1 cellular context compared by ENCODE assay signal in the genomic region with DNA sequence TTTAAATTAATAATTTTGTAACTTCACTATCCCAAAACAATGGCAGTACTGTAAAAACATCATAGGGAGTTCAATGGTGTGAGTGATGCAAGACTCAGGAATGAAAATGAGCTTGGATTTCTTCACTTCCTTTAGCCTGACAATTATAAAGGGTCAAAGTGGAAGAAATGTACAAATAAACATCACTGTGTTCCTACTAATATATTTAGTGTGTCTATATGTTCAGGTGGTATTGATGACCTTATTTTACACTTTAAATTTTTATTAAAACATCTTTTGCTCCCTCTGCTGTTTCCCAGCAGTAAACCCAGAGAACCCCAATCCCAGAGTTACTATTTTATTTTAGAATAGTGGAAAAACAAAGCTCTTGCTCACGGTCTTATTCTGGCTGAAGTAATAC.
TF ChIP-seq lines count a peak whose summit lies in the region.

No MANE protein-coding gene starts in this region.

TF ChIP-seq in HepG2, 621 proteins besides CTCF, POLR2A, EP300 and RAD21 (continues in another document):
- TF ChIP-seq POGZ (CRISPR knock-in tag; IDR thresholded peaks at IDR 0.05) (no peak), MED1 (CRISPR knock-in tag; IDR thresholded peaks at IDR 0.05) (peak; percentile 71), ZNF331 (CRISPR knock-in tag; IDR thresholded peaks at IDR 0.05) (peak; percentile 50; the same call in 1 of the 2 replicates), ZNF20 (CRISPR knock-in tag; IDR thresholded peaks at IDR 0.05) (no peak), ZNF644 (CRISPR knock-in tag; IDR thresholded peaks at IDR 0.05; ENCODE audit: low read depth) (peak; percentile 30; the same call in 1 of the 2 replicates), CREM (IDR thresholded peaks at IDR 0.05) (peak; percentile 75), CREM (CRISPR knock-in tag; IDR thresholded peaks at IDR 0.05) (no peak), TCF7 (IDR thresholded peaks at IDR 0.05; ENCODE audit: low read depth) (peak; percentile 81), NCOA5 (CRISPR knock-in tag; IDR thresholded peaks at IDR 0.05) (no peak), FOXK1 (CRISPR knock-in tag; IDR thresholded peaks at IDR 0.05; ENCODE audit: borderline replicate concordance, low read depth) (peak; percentile 39; the same call in 1 of the 2 replicates), GATAD2A (CRISPR knock-in tag; IDR thresholded peaks at IDR 0.05) (peak; percentile 92), FOXP1 (IDR thresholded peaks at IDR 0.05) (no peak), FOXP1 (CRISPR knock-in tag; IDR thresholded peaks at IDR 0.05) (peak; percentile 77), ZNF879 (CRISPR knock-in tag; IDR thresholded peaks at IDR 0.05) (peak; percentile 71; the same call in 1 of the 2 replicates), AGO2 (optimal IDR thresholded peaks at IDR 0.05; ENCODE audit: low read depth, low read length) (no peak), KLF6 (CRISPR knock-in tag; IDR thresholded peaks at IDR 0.05) (0 out of 2 replicates have a peak, but pooled peaks have one; percentile 16), HMG20B (CRISPR knock-in tag; conservative IDR thresholded peaks at IDR 0.05) (peak; percentile 94), RARA (CRISPR knock-in tag; IDR thresholded peaks at IDR 0.05) (peak; percentile 78), HDAC2 (CRISPR knock-in tag; IDR thresholded peaks at IDR 0.05) (peak; percentile 65), SOX13 (IDR thresholded peaks at IDR 0.05) (peak; percentile 67; the same call in 1 of the 2 replicates), SOX13 (CRISPR knock-in tag; conservative IDR thresholded peaks at IDR 0.05 in 1 of 2, IDR thresholded peaks at IDR 0.05 in 1 of 2) (peak in 1 of 2 experiments; percentile 98; a peak in 2 of 4 replicates), NR2F1 (CRISPR knock-in tag; IDR thresholded peaks at IDR 0.05) (peak in 1 of 2 experiments; percentile 86; a peak in 2 of 4 replicates), ZNF678 (CRISPR knock-in tag; IDR thresholded peaks at IDR 0.05) (no peak), BCL6 (CRISPR knock-in tag; IDR thresholded peaks at IDR 0.05) (peak; percentile 72), TBX3 (IDR thresholded peaks at IDR 0.05; ENCODE audit: borderline replicate concordance) (peak; percentile 89), MYNN (CRISPR knock-in tag; IDR thresholded peaks at IDR 0.05; ENCODE audit: low read depth) (no peak), RCOR2 (CRISPR knock-in tag; IDR thresholded peaks at IDR 0.05) (peak; percentile 65; the same call in 1 of the 2 replicates), ZFP1 (CRISPR knock-in tag; IDR thresholded peaks at IDR 0.05) (0 out of 2 replicates have a peak, but pooled peaks have one; percentile 23), ISL2 (CRISPR knock-in tag; IDR thresholded peaks at IDR 0.05) (peak; percentile 91), RXRB (CRISPR knock-in tag; IDR thresholded peaks at IDR 0.05; ENCODE audit: borderline replicate concordance) (peak; percentile 77), KDM3A (CRISPR knock-in tag; IDR thresholded peaks at IDR 0.05; ENCODE audit: low read depth) (no peak), ONECUT2 (CRISPR knock-in tag; IDR thresholded peaks at IDR 0.05) (peak; percentile 28; the same call in 1 of the 2 replicates), REXO4 (CRISPR knock-in tag; IDR thresholded peaks at IDR 0.05; ENCODE audit: borderline replicate concordance) (no peak), PAWR (CRISPR knock-in tag; IDR thresholded peaks at IDR 0.05; ENCODE audit: borderline replicate concordance) (no peak), CEBPB (IDR thresholded peaks at IDR 0.05; ENCODE audit: borderline replicate concordance, low read depth, low read length) (peak; percentile 97), ZSCAN12 (CRISPR knock-in tag; IDR thresholded peaks at IDR 0.05) (0 out of 2 replicates have a peak, but pooled peaks have one; percentile 58), HNF4A (CRISPR knock-in tag; IDR thresholded peaks at IDR 0.05) (peak; percentile 78)
- TF ChIP-seq, protein P1, sequence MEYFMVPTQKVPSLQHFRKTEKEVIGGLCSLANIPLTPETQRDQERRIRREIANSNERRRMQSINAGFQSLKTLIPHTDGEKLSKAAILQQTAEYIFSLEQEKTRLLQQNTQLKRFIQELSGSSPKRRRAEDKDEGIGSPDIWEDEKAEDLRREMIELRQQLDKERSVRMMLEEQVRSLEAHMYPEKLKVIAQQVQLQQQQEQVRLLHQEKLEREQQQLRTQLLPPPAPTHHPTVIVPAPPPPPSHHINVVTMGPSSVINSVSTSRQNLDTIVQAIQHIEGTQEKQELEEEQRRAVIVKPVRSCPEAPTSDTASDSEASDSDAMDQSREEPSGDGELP (IDR thresholded peaks at IDR 0.05; ENCODE audit: borderline replicate concordance, low read depth): peak; percentile 30; the same call in 1 of the 2 replicates
- TF ChIP-seq, protein P2, sequence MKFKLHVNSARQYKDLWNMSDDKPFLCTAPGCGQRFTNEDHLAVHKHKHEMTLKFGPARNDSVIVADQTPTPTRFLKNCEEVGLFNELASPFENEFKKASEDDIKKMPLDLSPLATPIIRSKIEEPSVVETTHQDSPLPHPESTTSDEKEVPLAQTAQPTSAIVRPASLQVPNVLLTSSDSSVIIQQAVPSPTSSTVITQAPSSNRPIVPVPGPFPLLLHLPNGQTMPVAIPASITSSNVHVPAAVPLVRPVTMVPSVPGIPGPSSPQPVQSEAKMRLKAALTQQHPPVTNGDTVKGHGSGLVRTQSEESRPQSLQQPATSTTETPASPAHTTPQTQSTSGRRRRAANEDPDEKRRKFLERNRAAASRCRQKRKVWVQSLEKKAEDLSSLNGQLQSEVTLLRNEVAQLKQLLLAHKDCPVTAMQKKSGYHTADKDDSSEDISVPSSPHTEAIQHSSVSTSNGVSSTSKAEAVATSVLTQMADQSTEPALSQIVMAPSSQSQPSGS (CRISPR knock-in tag; IDR thresholded peaks at IDR 0.05): peak; percentile 65; the same call in 1 of the 2 replicates
- TF ChIP-seq, protein P3, sequence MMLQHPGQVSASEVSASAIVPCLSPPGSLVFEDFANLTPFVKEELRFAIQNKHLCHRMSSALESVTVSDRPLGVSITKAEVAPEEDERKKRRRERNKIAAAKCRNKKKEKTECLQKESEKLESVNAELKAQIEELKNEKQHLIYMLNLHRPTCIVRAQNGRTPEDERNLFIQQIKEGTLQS (CRISPR knock-in tag; IDR thresholded peaks at IDR 0.05): peak; percentile 90
- TF ChIP-seq, protein P4, sequence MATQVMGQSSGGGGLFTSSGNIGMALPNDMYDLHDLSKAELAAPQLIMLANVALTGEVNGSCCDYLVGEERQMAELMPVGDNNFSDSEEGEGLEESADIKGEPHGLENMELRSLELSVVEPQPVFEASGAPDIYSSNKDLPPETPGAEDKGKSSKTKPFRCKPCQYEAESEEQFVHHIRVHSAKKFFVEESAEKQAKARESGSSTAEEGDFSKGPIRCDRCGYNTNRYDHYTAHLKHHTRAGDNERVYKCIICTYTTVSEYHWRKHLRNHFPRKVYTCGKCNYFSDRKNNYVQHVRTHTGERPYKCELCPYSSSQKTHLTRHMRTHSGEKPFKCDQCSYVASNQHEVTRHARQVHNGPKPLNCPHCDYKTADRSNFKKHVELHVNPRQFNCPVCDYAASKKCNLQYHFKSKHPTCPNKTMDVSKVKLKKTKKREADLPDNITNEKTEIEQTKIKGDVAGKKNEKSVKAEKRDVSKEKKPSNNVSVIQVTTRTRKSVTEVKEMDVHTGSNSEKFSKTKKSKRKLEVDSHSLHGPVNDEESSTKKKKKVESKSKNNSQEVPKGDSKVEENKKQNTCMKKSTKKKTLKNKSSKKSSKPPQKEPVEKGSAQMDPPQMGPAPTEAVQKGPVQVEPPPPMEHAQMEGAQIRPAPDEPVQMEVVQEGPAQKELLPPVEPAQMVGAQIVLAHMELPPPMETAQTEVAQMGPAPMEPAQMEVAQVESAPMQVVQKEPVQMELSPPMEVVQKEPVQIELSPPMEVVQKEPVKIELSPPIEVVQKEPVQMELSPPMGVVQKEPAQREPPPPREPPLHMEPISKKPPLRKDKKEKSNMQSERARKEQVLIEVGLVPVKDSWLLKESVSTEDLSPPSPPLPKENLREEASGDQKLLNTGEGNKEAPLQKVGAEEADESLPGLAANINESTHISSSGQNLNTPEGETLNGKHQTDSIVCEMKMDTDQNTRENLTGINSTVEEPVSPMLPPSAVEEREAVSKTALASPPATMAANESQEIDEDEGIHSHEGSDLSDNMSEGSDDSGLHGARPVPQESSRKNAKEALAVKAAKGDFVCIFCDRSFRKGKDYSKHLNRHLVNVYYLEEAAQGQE (IDR thresholded peaks at IDR 0.05; ENCODE audit: borderline replicate concordance in 1 of 2, low read depth in 1 of 2, low read length in 2 of 2): peak in 1 of 2 experiments; percentile 51; a peak in 1 of 4 replicates
- TF ChIP-seq, protein P5, sequence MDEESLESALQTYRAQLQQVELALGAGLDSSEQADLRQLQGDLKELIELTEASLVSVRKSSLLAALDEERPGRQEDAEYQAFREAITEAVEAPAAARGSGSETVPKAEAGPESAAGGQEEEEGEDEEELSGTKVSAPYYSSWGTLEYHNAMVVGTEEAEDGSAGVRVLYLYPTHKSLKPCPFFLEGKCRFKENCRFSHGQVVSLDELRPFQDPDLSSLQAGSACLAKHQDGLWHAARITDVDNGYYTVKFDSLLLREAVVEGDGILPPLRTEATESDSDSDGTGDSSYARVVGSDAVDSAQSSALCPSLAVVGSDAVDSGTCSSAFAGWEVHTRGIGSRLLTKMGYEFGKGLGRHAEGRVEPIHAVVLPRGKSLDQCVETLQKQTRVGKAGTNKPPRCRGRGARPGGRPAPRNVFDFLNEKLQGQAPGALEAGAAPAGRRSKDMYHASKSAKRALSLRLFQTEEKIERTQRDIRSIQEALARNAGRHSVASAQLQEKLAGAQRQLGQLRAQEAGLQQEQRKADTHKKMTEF (CRISPR knock-in tag; IDR thresholded peaks at IDR 0.05): peak; percentile 56; the same call in 1 of the 2 replicates
- TF ChIP-seq, protein P6, sequence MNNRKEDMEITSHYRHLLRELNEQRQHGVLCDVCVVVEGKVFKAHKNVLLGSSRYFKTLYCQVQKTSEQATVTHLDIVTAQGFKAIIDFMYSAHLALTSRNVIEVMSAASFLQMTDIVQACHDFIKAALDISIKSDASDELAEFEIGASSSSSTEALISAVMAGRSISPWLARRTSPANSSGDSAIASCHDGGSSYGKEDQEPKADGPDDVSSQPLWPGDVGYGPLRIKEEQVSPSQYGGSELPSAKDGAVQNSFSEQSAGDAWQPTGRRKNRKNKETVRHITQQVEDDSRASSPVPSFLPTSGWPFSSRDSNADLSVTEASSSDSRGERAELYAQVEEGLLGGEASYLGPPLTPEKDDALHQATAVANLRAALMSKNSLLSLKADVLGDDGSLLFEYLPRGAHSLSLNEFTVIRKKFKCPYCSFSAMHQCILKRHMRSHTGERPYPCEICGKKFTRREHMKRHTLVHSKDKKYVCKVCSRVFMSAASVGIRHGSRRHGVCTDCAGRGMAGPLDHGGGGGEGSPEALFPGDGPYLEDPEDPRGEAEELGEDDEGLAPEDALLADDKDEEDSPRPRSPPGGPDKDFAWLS (CRISPR knock-in tag; IDR thresholded peaks at IDR 0.05; ENCODE audit: borderline replicate concordance): no peak
- TF ChIP-seq, protein P7, sequence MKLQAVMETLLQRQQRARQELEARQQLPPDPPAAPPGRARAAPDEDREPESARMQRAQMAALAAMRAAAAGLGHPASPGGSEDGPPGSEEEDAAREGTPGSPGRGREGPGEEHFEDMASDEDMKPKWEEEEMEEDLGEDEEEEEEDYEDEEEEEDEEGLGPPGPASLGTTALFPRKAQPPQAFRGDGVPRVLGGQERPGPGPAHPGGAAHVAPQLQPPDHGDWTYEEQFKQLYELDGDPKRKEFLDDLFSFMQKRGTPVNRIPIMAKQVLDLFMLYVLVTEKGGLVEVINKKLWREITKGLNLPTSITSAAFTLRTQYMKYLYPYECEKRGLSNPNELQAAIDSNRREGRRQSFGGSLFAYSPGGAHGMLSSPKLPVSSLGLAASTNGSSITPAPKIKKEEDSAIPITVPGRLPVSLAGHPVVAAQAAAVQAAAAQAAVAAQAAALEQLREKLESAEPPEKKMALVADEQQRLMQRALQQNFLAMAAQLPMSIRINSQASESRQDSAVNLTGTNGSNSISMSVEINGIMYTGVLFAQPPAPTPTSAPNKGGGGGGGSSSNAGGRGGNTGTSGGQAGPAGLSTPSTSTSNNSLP (IDR thresholded peaks at IDR 0.05; ENCODE audit: low read depth, low read length): peak; percentile 83; the same call in 1 of the 2 replicates
- TF ChIP-seq, protein P8, sequence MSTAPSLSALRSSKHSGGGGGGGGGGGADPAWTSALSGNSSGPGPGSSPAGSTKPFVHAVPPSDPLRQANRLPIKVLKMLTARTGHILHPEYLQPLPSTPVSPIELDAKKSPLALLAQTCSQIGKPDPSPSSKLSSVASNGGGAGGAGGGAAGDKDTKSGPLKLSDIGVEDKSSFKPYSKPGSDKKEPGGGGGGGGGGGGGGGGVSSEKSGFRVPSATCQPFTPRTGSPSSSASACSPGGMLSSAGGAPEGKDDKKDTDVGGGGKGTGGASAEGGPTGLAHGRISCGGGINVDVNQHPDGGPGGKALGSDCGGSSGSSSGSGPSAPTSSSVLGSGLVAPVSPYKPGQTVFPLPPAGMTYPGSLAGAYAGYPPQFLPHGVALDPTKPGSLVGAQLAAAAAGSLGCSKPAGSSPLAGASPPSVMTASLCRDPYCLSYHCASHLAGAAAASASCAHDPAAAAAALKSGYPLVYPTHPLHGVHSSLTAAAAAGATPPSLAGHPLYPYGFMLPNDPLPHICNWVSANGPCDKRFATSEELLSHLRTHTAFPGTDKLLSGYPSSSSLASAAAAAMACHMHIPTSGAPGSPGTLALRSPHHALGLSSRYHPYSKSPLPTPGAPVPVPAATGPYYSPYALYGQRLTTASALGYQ (CRISPR knock-in tag; IDR thresholded peaks at IDR 0.05): peak; percentile 83
